In genomic region chr16:11139624-11140375, GRCh38 we compare ENCODE assay signal across 1 cellular context.
TF ChIP-seq lines count a peak whose summit lies in the region.

No MANE protein-coding gene starts in this region.

TF ChIP-seq in HepG2, 621 proteins besides CTCF, POLR2A, EP300 and RAD21 (continued from another document and continues in another):
- peak; percentile 42; the same call in 1 of the 2 replicates for TF ChIP-seq RXRA (CRISPR knock-in tag; IDR thresholded peaks at IDR 0.05)
- TF ChIP-seq HOXA7 (CRISPR knock-in tag; IDR thresholded peaks at IDR 0.05) = no peak
- no peak for TF ChIP-seq ATF7-NPFF (CRISPR knock-in tag; IDR thresholded peaks at IDR 0.05; ENCODE audit: low read depth)
- TF ChIP-seq TFDP1 (CRISPR knock-in tag; IDR thresholded peaks at IDR 0.05; ENCODE audit: borderline replicate concordance) = no peak
- TF ChIP-seq THAP11 (CRISPR knock-in tag; IDR thresholded peaks at IDR 0.05) = no peak
- peak; percentile 8; the same call in 1 of the 2 replicates for TF ChIP-seq ZNF264 (CRISPR knock-in tag; IDR thresholded peaks at IDR 0.05)
- 0 out of 2 replicates have a peak, but pooled peaks have one; percentile 15 for TF ChIP-seq ZNF687 (CRISPR knock-in tag; IDR thresholded peaks at IDR 0.05)
- TF ChIP-seq MLX (CRISPR knock-in tag; IDR thresholded peaks at IDR 0.05) = no peak
- peak; percentile 56; the same call in 1 of the 2 replicates for TF ChIP-seq RARA (CRISPR knock-in tag; IDR thresholded peaks at IDR 0.05)
- 0 out of 2 replicates have a peak, but pooled peaks have one; percentile 6 for TF ChIP-seq ZNF770 (CRISPR knock-in tag; IDR thresholded peaks at IDR 0.05)
- TF ChIP-seq RFXAP (CRISPR knock-in tag; IDR thresholded peaks at IDR 0.05; ENCODE audit: borderline replicate concordance) = peak; percentile 13; the same call in 1 of the 2 replicates
- peak; percentile 14; the same call in 1 of the 2 replicates for TF ChIP-seq KLF11 (CRISPR knock-in tag; IDR thresholded peaks at IDR 0.05)
- no peak for TF ChIP-seq PBX3 (CRISPR knock-in tag; IDR thresholded peaks at IDR 0.05; ENCODE audit: borderline replicate concordance)
- peak; percentile 70 for TF ChIP-seq FOSL2 (CRISPR knock-in tag; IDR thresholded peaks at IDR 0.05)
- TF ChIP-seq TFAP4 (IDR thresholded peaks at IDR 0.05; ENCODE audit: borderline replicate concordance, low read depth) = peak; percentile 68; the same call in 1 of the 2 replicates
- no peak for TF ChIP-seq CHCHD3 (CRISPR knock-in tag; IDR thresholded peaks at IDR 0.05)
- TF ChIP-seq ZNF136 (CRISPR knock-in tag; IDR thresholded peaks at IDR 0.05; ENCODE audit: low read depth) = no peak
- TF ChIP-seq FIP1L1 (IDR thresholded peaks at IDR 0.05; ENCODE audit: borderline replicate concordance, insufficient read depth, low read depth, low read length) = no peak
- TF ChIP-seq CBFB (CRISPR knock-in tag; IDR thresholded peaks at IDR 0.05) = 0 out of 2 replicates have a peak, but pooled peaks have one; percentile 54
- TF ChIP-seq ZFP41 (CRISPR knock-in tag; IDR thresholded peaks at IDR 0.05; ENCODE audit: borderline replicate concordance) = no peak
- TF ChIP-seq ELF3 (CRISPR knock-in tag; IDR thresholded peaks at IDR 0.05) = peak; percentile 21; the same call in 1 of the 2 replicates
- 0 out of 2 replicates have a peak, but pooled peaks have one; percentile 4 for TF ChIP-seq TBX2 (CRISPR knock-in tag; IDR thresholded peaks at IDR 0.05; ENCODE audit: borderline replicate concordance)
- no peak for TF ChIP-seq ZNF12 (CRISPR knock-in tag; IDR thresholded peaks at IDR 0.05)
- no peak for TF ChIP-seq ZNF674 (CRISPR knock-in tag; IDR thresholded peaks at IDR 0.05; ENCODE audit: low read depth)
- no peak for TF ChIP-seq ZFYVE20 (CRISPR knock-in tag; IDR thresholded peaks at IDR 0.05; ENCODE audit: borderline replicate concordance, low read depth)
- 0 out of 2 replicates have a peak, but pooled peaks have one; percentile 13 for TF ChIP-seq ELF4 (CRISPR knock-in tag; IDR thresholded peaks at IDR 0.05; ENCODE audit: borderline replicate concordance)
- 0 out of 2 replicates have a peak, but pooled peaks have one; percentile 33 for TF ChIP-seq ETV5 (CRISPR knock-in tag; IDR thresholded peaks at IDR 0.05; ENCODE audit: borderline replicate concordance)
- peak; percentile 36; the same call in 1 of the 2 replicates for TF ChIP-seq SALL1 (CRISPR knock-in tag; IDR thresholded peaks at IDR 0.05)
- TF ChIP-seq RFXANK (CRISPR knock-in tag; IDR thresholded peaks at IDR 0.05) = no peak
- TF ChIP-seq ZNF800 (CRISPR knock-in tag; IDR thresholded peaks at IDR 0.05) = no peak
- no peak for TF ChIP-seq ZNF326 (CRISPR knock-in tag; IDR thresholded peaks at IDR 0.05; ENCODE audit: borderline replicate concordance)
- no peak; the same call in 1 of the 2 replicates for TF ChIP-seq PHF21A (CRISPR knock-in tag; IDR thresholded peaks at IDR 0.05)
- TF ChIP-seq KDM4B (CRISPR knock-in tag; IDR thresholded peaks at IDR 0.05) = no peak
- TF ChIP-seq ZNF772 (CRISPR knock-in tag; IDR thresholded peaks at IDR 0.05) = 0 out of 2 replicates have a peak, but pooled peaks have one; percentile 2
- 0 out of 2 replicates have a peak, but pooled peaks have one; percentile 26 for TF ChIP-seq KDM2A (CRISPR knock-in tag; IDR thresholded peaks at IDR 0.05; ENCODE audit: borderline replicate concordance, low read depth)
- TF ChIP-seq SOX13 (IDR thresholded peaks at IDR 0.05) = peak; percentile 66; the same call in 1 of the 2 replicates
- peak in 1 of 2 experiments; percentile 89; a peak in 2 of 4 replicates for TF ChIP-seq SOX13 (CRISPR knock-in tag; conservative IDR thresholded peaks at IDR 0.05 in 1 of 2, IDR thresholded peaks at IDR 0.05 in 1 of 2)
- TF ChIP-seq SP140L (CRISPR knock-in tag; IDR thresholded peaks at IDR 0.05; ENCODE audit: borderline replicate concordance) = no peak
- TF ChIP-seq NFE2 (CRISPR knock-in tag; IDR thresholded peaks at IDR 0.05) = no peak
- no peak for TF ChIP-seq ZBTB42 (CRISPR knock-in tag; IDR thresholded peaks at IDR 0.05)
- TF ChIP-seq PRMT3 (CRISPR knock-in tag; IDR thresholded peaks at IDR 0.05; ENCODE audit: borderline replicate concordance, low read depth) = 0 out of 2 replicates have a peak, but pooled peaks have one; percentile 48
- 0 out of 2 replicates have a peak, but pooled peaks have one; percentile 21 for TF ChIP-seq THYN1 (CRISPR knock-in tag; IDR thresholded peaks at IDR 0.05; ENCODE audit: borderline replicate concordance, low read depth)
- TF ChIP-seq ZNF124 (CRISPR knock-in tag; IDR thresholded peaks at IDR 0.05) = peak; percentile 60; the same call in 1 of the 2 replicates
- TF ChIP-seq IRX3 (CRISPR knock-in tag; IDR thresholded peaks at IDR 0.05; ENCODE audit: borderline replicate concordance, low read depth) = peak; percentile 3; the same call in 1 of the 2 replicates
- no peak for TF ChIP-seq ZNF616 (CRISPR knock-in tag; IDR thresholded peaks at IDR 0.05; ENCODE audit: low read depth)
- TF ChIP-seq TCF7 (IDR thresholded peaks at IDR 0.05; ENCODE audit: low read depth) = peak; percentile 71; the same call in 1 of the 2 replicates
- 0 out of 2 replicates have a peak, but pooled peaks have one; percentile 14 for TF ChIP-seq TOPORS (CRISPR knock-in tag; IDR thresholded peaks at IDR 0.05)
- TF ChIP-seq MEIS1 (CRISPR knock-in tag; IDR thresholded peaks at IDR 0.05; ENCODE audit: borderline replicate concordance) = no peak
- TF ChIP-seq ZBTB33 (CRISPR knock-in tag; IDR thresholded peaks at IDR 0.05) = 0 out of 2 replicates have a peak, but pooled peaks have one; percentile 13
- no peak for TF ChIP-seq ZNF30 (CRISPR knock-in tag; IDR thresholded peaks at IDR 0.05)
